Comparison of ENCODE assay signal across 8 cellular contexts in genomic region chr3:69385723-69386483, GRCh38. TPM values are rescaled to one million over a fixed set of nuclear protein-coding genes. Genes with fewer than 3 reads are reported as not detected.
DNase-seq lines count a peak whose midpoint lies in the region; ATAC-seq and TF ChIP-seq lines count a peak whose summit lies in the region.

TSS of gene FRMD4B (minus strand) at chr3:69386088. CDS start at chr3:69385989, 99 bp downstream.

- no peak within 1 kb of the TSS for H3K4me2 ChIP-seq in MM.1S (ENCODE audit: low read depth, low read length)

- H3K27ac ChIP-seq in lung (ENCODE audit: low read depth in 1 of 2, low read length in 1 of 2) (peak within 1 kb of the TSS; percentile 21 to 74), MM.1S (ENCODE audit: low read length) (no peak within 1 kb of the TSS)

- no peaks in the 10 kb centered on the region for H4K20me1 ChIP-seq in MM.1S (ENCODE audit: insufficient read depth, low read length)

- H3K27me3 ChIP-seq in lung (ENCODE audit: control insufficient read depth, insufficient read depth) (no peaks in the 10 kb centered on the region), MM.1S (replicated peaks; ENCODE audit: insufficient read depth, low read length) (no peaks in the 10 kb centered on the region)

- H3K4me1 ChIP-seq in lung (ENCODE audit: control insufficient read depth in 2 of 2, insufficient read depth in 2 of 2, low read length in 2 of 2) (peaks cover 0 to 3% of the 10 kb centered on the region in 2 donors), MM.1S (ENCODE audit: low read length) (no peaks in the 10 kb centered on the region)

- H3K36me3 Mint-ChIP-seq in CD14-positive monocyte: peaks cover 7 to 10% of the 10 kb centered on the region in 2 donors

- intact Hi-C loops in CD14-positive monocyte (cut with micrococcal nuclease): no loop called here

- peaks cover 0 to 2% (median 0%) of the 10 kb centered on the region in 7 donors for H3K9me3 Mint-ChIP-seq in CD14-positive monocyte

- TF ChIP-seq CTCF in CD14-positive monocyte (IDR thresholded peaks at IDR 0.05) (peak; percentile 28), HFF-Myc (IDR thresholded peaks at IDR 0.05; ENCODE audit: low read depth, low read length, missing control alignments) (no peak), lung (IDR thresholded peaks at IDR 0.05; ENCODE audit: control extremely low read depth, extremely low read depth) (no peak), MM.1S (IDR thresholded peaks at IDR 0.05; ENCODE audit: low read length) (no peak)

- H3K27me3 Mint-ChIP-seq in CD14-positive monocyte (ENCODE audit: low read depth in 3 of 3): peaks cover 21 to 32% (median 27%) of the 10 kb centered on the region in 3 donors

- ATAC-seq in lung (ENCODE audit: insufficient read depth, low FRiP score): peak; percentile 90

- 2 to 4% methylated on average over 64 of the region's 64 CpGs for WGBS in lung, 2 donors

- in situ Hi-C loops in endometrial microvascular endothelial cells (cut with HindIII; ENCODE audit: inconsistent ontology term, low pct_unique_long_range_greater_than_20kb, low sequenced_read_pairs): no loop called here

- no peak within 1 kb of the TSS for H3K9ac ChIP-seq in MM.1S (ENCODE audit: low read length)

- H3K4me1 Mint-ChIP-seq in CD14-positive monocyte: peaks cover 45% of the 10 kb centered on the region

- H2AFZ ChIP-seq in MM.1S (ENCODE audit: low read length): no peak within 1 kb of the TSS

- peak within 1 kb of the TSS in 1 of 7 donors; percentile 46 for H3K27ac Mint-ChIP-seq in CD14-positive monocyte

- H3K4me3 Mint-ChIP-seq in CD14-positive monocyte: peak within 1 kb of the TSS; percentile 73 to 89

- H3K4me3 ChIP-seq in HFF-Myc (replicated peaks; ENCODE audit: low read depth, low read length) (peak within 1 kb of the TSS; percentile 24), lung (peak within 1 kb of the TSS; percentile 57), MM.1S (ENCODE audit: low read length) (no peak within 1 kb of the TSS)

- H3K36me3 ChIP-seq in lung (ENCODE audit: control insufficient read depth in 2 of 2, insufficient read depth in 2 of 2, low read length in 2 of 2) (no peaks in the 10 kb centered on the region), MM.1S (replicated peaks; ENCODE audit: insufficient read depth, low read length) (no peaks in the 10 kb centered on the region)

- H3K9me2 ChIP-seq in MM.1S (replicated peaks; ENCODE audit: insufficient read depth, low read length): no peaks in the 10 kb centered on the region

- no peaks in the 10 kb centered on the region for H3K79me2 ChIP-seq in MM.1S (ENCODE audit: low read length)

- DNase-seq in CD14-positive monocyte (ENCODE audit: low spot score) (peak; percentile 60), HFF-Myc (ENCODE audit: extremely low read depth, low read depth) (no peak), lung (ENCODE audit: low spot score) (peak; percentile 85), NK-92 (lab: John Stamatoyannopoulos, UW; ENCODE audit: unreplicated experiment) (no peak), MM.1S (no peak)
- peak; percentile 46 to 59 for DNase-seq in activated CD4-positive, alpha-beta T cell treated with anti-CD3 and anti-CD28 coated beads, Interleukin-2, amount 50 U/mL, for 48 hours
- peak; percentile 12 to 27 for DNase-seq in stimulated activated CD8-positive, alpha-beta memory T cell treated with anti-CD3 and anti-CD28 coated beads, Interleukin-15, amount 100 ng/mL, for 48 hours (ENCODE audit: low read depth in 2 of 2)

- H3K9me3 ChIP-seq in lung (ENCODE audit: control insufficient read depth in 2 of 2, insufficient read depth in 1 of 2, low read length in 1 of 2) (no peaks in the 10 kb centered on the region), MM.1S (replicated peaks; ENCODE audit: insufficient read depth, low read length) (no peaks in the 10 kb centered on the region)

- no peaks in the 10 kb centered on the region for H3F3A ChIP-seq in MM.1S (ENCODE audit: insufficient read depth, low read length)

RNA-seq across cellular contexts. Expression of gene FRMD4B, which starts in this region (rescaled TPM):
- 10 to 100 TPM; 19.6 to 21.0 TPM for polyA plus RNA-seq in CD14-positive monocyte
- 37.8 TPM for total RNA-seq in endometrial microvascular endothelial cells (ENCODE audit: inconsistent ontology term)
- total RNA-seq in lung: 10 to 100 TPM; 59.4 to 96.4 TPM
- 10 to 100 TPM; 16.6 to 18.5 TPM for polyA plus RNA-seq in lung

Comparison
In these comparisons a context has a peak if more than half of its experiments do, and no peak if none do; other contexts are left out.
1. DNase-seq: peak in CD14-positive monocyte (single experiment), activated CD4-positive, alpha-beta T cell treated with anti-CD3 and anti-CD28 coated beads, Interleukin-2, amount 50 U/mL, for 48 hours (2 of 2), lung (single experiment) and stimulated activated CD8-positive, alpha-beta memory T cell treated with anti-CD3 and anti-CD28 coated beads, Interleukin-15, amount 100 ng/mL, for 48 hours (2 of 2); none in HFF-Myc (single experiment), NK-92 (single experiment) and MM.1S (single experiment).